ENCODE assay signal across 1 cellular context in genomic region chr15:37038716-37039106, GRCh38.
TF ChIP-seq lines count a peak whose summit lies in the region.

No MANE protein-coding gene starts in this region.

TF ChIP-seq in H1, 55 proteins besides CTCF, POLR2A, EP300 and RAD21 (continued from another document):
- no peak for TF ChIP-seq E2F6 (IDR thresholded peaks at IDR 0.05)
- no peak for TF ChIP-seq ATF2 (IDR thresholded peaks at IDR 0.05; ENCODE audit: low read length)
- TF ChIP-seq CBX5 (IDR thresholded peaks at IDR 0.05; ENCODE audit: low read depth, low read length), result no peak
- TF ChIP-seq MAX (IDR thresholded peaks at IDR 0.05), result no peak
- TF ChIP-seq FOSL1 (IDR thresholded peaks at IDR 0.05; ENCODE audit: insufficient read depth, low read depth, low read length), result no peak
- no peak for TF ChIP-seq KDM4A (IDR thresholded peaks at IDR 0.05; ENCODE audit: low read depth, low read length, severe bottlenecking)
- TF ChIP-seq HDAC6 (IDR thresholded peaks at IDR 0.05; ENCODE audit: low read depth, low read length), result no peak
- TF ChIP-seq RBBP5 (IDR thresholded peaks at IDR 0.05; ENCODE audit: borderline replicate concordance, low read depth, low read length), result no peak
- TF ChIP-seq CHD2 (IDR thresholded peaks at IDR 0.05; ENCODE audit: low read length), result no peak
- TF ChIP-seq EGR1 (IDR thresholded peaks at IDR 0.05; ENCODE audit: borderline replicate concordance, low read depth, low read length), result no peak
- TF ChIP-seq KDM5A (IDR thresholded peaks at IDR 0.05; ENCODE audit: low read length), result no peak
- TF ChIP-seq JUN (IDR thresholded peaks at IDR 0.05; ENCODE audit: low read depth, low read length), result no peak
- no peak for TF ChIP-seq SAP30 (IDR thresholded peaks at IDR 0.05; ENCODE audit: insufficient read depth, insufficient replicate concordance, low read length)
- TF ChIP-seq PHF8 (conservative IDR thresholded peaks at IDR 0.05; ENCODE audit: low read depth, low read length), result no peak
- no peak for TF ChIP-seq BRCA1 (IDR thresholded peaks at IDR 0.05; ENCODE audit: low read depth, low read length)
